ENCODE assay signal across 2 cellular contexts in genomic region chr7:27187702-27188665, GRCh38.
A peak's percentile ranks its signal among the peaks of the same experiment; 100 is the strongest.
TF ChIP-seq lines count a peak whose summit lies in the region.

No MANE protein-coding gene starts in this region.

TF ChIP-seq in H1, 55 proteins besides CTCF, POLR2A, EP300 and RAD21:
- TF ChIP-seq ASH2L (IDR thresholded peaks at IDR 0.05; ENCODE audit: low read length) (peak; percentile 4), MAX (IDR thresholded peaks at IDR 0.05) (peak; percentile 45; the same call in 1 of the 2 replicates), TAF1 (IDR thresholded peaks at IDR 0.05; ENCODE audit: low read depth, low read length) (no peak), CHD1 (IDR thresholded peaks at IDR 0.05; ENCODE audit: low read depth, low read length) (no peak), EZH2 (IDR thresholded peaks at IDR 0.05; ENCODE audit: low read depth, low read length, severe bottlenecking) (peak; percentile 94), E2F6 (IDR thresholded peaks at IDR 0.05) (peak; percentile 51; the same call in 1 of the 2 replicates), TEAD4 (IDR thresholded peaks at IDR 0.05; ENCODE audit: low read depth, low read length) (no peak), YY1 (IDR thresholded peaks at IDR 0.05; ENCODE audit: low read depth, low read length) (no peak), SUZ12 (IDR thresholded peaks at IDR 0.05; ENCODE audit: low read length) (peak; percentile 92), RNF2 (IDR thresholded peaks at IDR 0.05; ENCODE audit: borderline replicate concordance, low read depth, low read length, missing control alignments, poor library complexity, severe bottlenecking) (peak; percentile 91)

TF ChIP-seq in GM12891, 5 proteins besides CTCF, POLR2A, EP300 and RAD21:
- no peak for TF ChIP-seq SPI1 (IDR thresholded peaks at IDR 0.05; ENCODE audit: low read depth, low read length)
- no peak for TF ChIP-seq POLR2AphosphoS5 (IDR thresholded peaks at IDR 0.05; ENCODE audit: low read depth, low read length)
- TF ChIP-seq POU2F2 (IDR thresholded peaks at IDR 0.05; ENCODE audit: low read depth, low read length) = no peak
- no peak for TF ChIP-seq TAF1 (IDR thresholded peaks at IDR 0.05; ENCODE audit: low read depth, low read length)
- no peak for TF ChIP-seq PAX5 (IDR thresholded peaks at IDR 0.05; ENCODE audit: insufficient read depth, low read length, severe bottlenecking)
